ENCODE assay signal across 25 cellular contexts in genomic region chr5:128470663-128471062, GRCh38.
DNase-seq lines count a peak whose midpoint lies in the region; ATAC-seq and TF ChIP-seq lines count a peak whose summit lies in the region.
"Had no signal": no experiment of that assay in that cellular context is flagged by ENCODE, and none has a peak within 500 bp of the region (broad histone marks: within the 10 kb centered on the region; RNA-seq: fewer than 3 reads in every experiment).

No MANE protein-coding gene starts in this region.

- H3K9me3 ChIP-seq in adipocyte (ENCODE audit: control insufficient read depth, low read length) (no peaks in the 10 kb centered on the region), trophoblast cell (ENCODE audit: insufficient read depth, low read depth, low read length) (no peaks in the 10 kb centered on the region)
- H3K9me3 ChIP-seq: BLaER1, tibial artery had no signal

- H4K12ac ChIP-seq in trophoblast cell (ENCODE audit: low read depth, low read length), result no peak overlapping the region

- no peak overlapping the region for H3K4ac ChIP-seq in trophoblast cell (ENCODE audit: low read depth, low read length)

- H3K27me3 ChIP-seq in adipocyte (replicated peaks; ENCODE audit: control insufficient read depth, insufficient read depth, low read length), result no peaks in the 10 kb centered on the region
- no peaks in the 10 kb centered on the region for H3K27me3 ChIP-seq in trophoblast cell (ENCODE audit: insufficient read depth, low read length)
- H3K27me3 ChIP-seq: BLaER1, tibial artery had no signal

- H3K4me1 ChIP-seq in adipocyte (ENCODE audit: control insufficient read depth, insufficient read depth, low read length) (peaks cover 51% of the 10 kb centered on the region), trophoblast cell (ENCODE audit: control insufficient read depth in 1 of 2, insufficient read depth in 2 of 2, low read length in 2 of 2) (no peaks in the 10 kb centered on the region)
- H3K4me1 ChIP-seq: BLaER1, tibial artery had no signal

- DNase-seq in HCEC 1CT, result peak; percentile 55
- peak; percentile 67 for DNase-seq in adipocyte (ENCODE audit: low read depth)
- DNase-seq in fibroblast of mammary gland (ENCODE audit: low read depth), result peak; percentile 11
- DNase-seq in trophoblast cell, result peak; percentile 64 to 96
- DNase-seq in natural killer cell, result no peak
- no peak for DNase-seq in iPS-NIHi7 (ENCODE audit: extremely low spot score)
- DNase-seq: activated CD4-positive, alpha-beta T cell treated with anti-CD3 and anti-CD28 coated beads, Interleukin-2, amount 50 U/mL, for 4 hours; activated CD4-positive, CD25-positive, alpha-beta regulatory T cell; activated naive CD4-positive, alpha-beta T cell treated with anti-CD3 and anti-CD28 coated beads for 36 hours; central memory CD4-positive, alpha-beta T cell; DMS53; GF-D8; head of caudate nucleus; kidney glomerular epithelial cell; NCI-H1436; NCI-H2081 treated with DMSO at 0.1 percent for 48 hours; NCI-H446; NCI-H82; T-helper 1 cell; tibial artery had no signal

- no peak overlapping the region for H2AK5ac ChIP-seq in trophoblast cell (ENCODE audit: low read length)

- H3K4me3 ChIP-seq in adipocyte (ENCODE audit: low read length), result no peak overlapping the region
- H3K4me3 ChIP-seq in fibroblast of mammary gland (ENCODE audit: control insufficient read depth, low read depth, low read length), result no peak overlapping the region
- no peak overlapping the region for H3K4me3 ChIP-seq in trophoblast cell (ENCODE audit: low read depth, low read length)
- H3K4me3 ChIP-seq: BLaER1, lung, skin epidermis, tibial artery had no signal

- H3K27me3 Mint-ChIP-seq in natural killer cell (ENCODE audit: low read depth in 2 of 2), result no peaks in the 10 kb centered on the region

- H3K36me3 Mint-ChIP-seq in natural killer cell, result no peaks in the 10 kb centered on the region

- no CpG with 5 or more reads among the region's 1 CpG for WGBS in trophoblast cell (ENCODE audit: extremely low coverage, insufficient coverage, insufficient read length)

- H3K9ac ChIP-seq in adipocyte (ENCODE audit: low read length), result no peak overlapping the region
- no peak overlapping the region for H3K9ac ChIP-seq in trophoblast cell (ENCODE audit: low read length)
- H3K9ac ChIP-seq: BLaER1 had no signal

- H3K4me3 Mint-ChIP-seq in natural killer cell, result no peak overlapping the region
- H3K4me3 Mint-ChIP-seq: activated naive CD4-positive, alpha-beta T cell treated with anti-CD3 and anti-CD28 coated beads for 36 hours had no signal

- H3K79me2 ChIP-seq in trophoblast cell (ENCODE audit: control insufficient read depth, insufficient read depth, low read length, poor library complexity), result no peaks in the 10 kb centered on the region

- H4K91ac ChIP-seq in trophoblast cell (ENCODE audit: low read depth, low read length), result no peak overlapping the region

- H2BK5ac ChIP-seq in trophoblast cell (ENCODE audit: low read depth, low read length, poor library complexity), result no peak overlapping the region

- no peak overlapping the region for H3K27ac ChIP-seq in trophoblast cell (ENCODE audit: low read depth, low read length)
- H3K27ac ChIP-seq: BLaER1, skin epidermis, tibial artery had no signal

- no peak overlapping the region for H4K8ac ChIP-seq in trophoblast cell (ENCODE audit: low read depth, low read length)

- intact Hi-C loops in natural killer cell (cut with micrococcal nuclease), result no loop called here

- no peak for ATAC-seq in natural killer cell
- no peak for ATAC-seq in HG02763 (IDR thresholded peaks at IDR 0.05; ENCODE audit: unreplicated experiment)
- ATAC-seq: HCT116 had no signal

- no peak overlapping the region for H3K27ac Mint-ChIP-seq in natural killer cell
- H3K27ac Mint-ChIP-seq: activated naive CD4-positive, alpha-beta T cell treated with anti-CD3 and anti-CD28 coated beads for 36 hours had no signal

- peaks cover 12 to 15% of the 10 kb centered on the region in 2 donors for H3K9me3 Mint-ChIP-seq in natural killer cell
- H3K9me3 Mint-ChIP-seq: activated naive CD4-positive, alpha-beta T cell treated with anti-CD3 and anti-CD28 coated beads for 36 hours had no signal

- no peak overlapping the region for H2BK120ac ChIP-seq in trophoblast cell (ENCODE audit: insufficient read depth, low read length, poor library complexity)

- no peak overlapping the region for H3K14ac ChIP-seq in trophoblast cell (ENCODE audit: low read length)

- no peaks in the 10 kb centered on the region for H3K4me1 Mint-ChIP-seq in natural killer cell

- no peak for TF ChIP-seq CTCF in fibroblast of mammary gland (conservative IDR thresholded peaks at IDR 0.05; ENCODE audit: control insufficient read depth, insufficient read depth, low read depth, low read length)
- TF ChIP-seq CTCF in natural killer cell (IDR thresholded peaks at IDR 0.05), result no peak

- H3K18ac ChIP-seq in trophoblast cell (ENCODE audit: low read length), result no peak overlapping the region

- H3K4me2 ChIP-seq in trophoblast cell (ENCODE audit: low read length), result no peak overlapping the region
- H3K4me2 ChIP-seq: BLaER1 had no signal

- H3K23ac ChIP-seq in trophoblast cell (ENCODE audit: low read length), result no peak overlapping the region

- H2AFZ ChIP-seq in trophoblast cell (ENCODE audit: insufficient read depth, low read length, poor library complexity), result no peak overlapping the region

- peaks cover 84% of the 10 kb centered on the region for H3K36me3 ChIP-seq in adipocyte (ENCODE audit: control insufficient read depth, insufficient read depth, low read length, severe bottlenecking)
- H3K36me3 ChIP-seq in trophoblast cell (ENCODE audit: control insufficient read depth in 1 of 2, insufficient read depth in 2 of 2, low read length in 2 of 2), result no peaks in the 10 kb centered on the region
- H3K36me3 ChIP-seq: BLaER1, tibial artery had no signal

- H3K79me1 ChIP-seq in trophoblast cell (ENCODE audit: low read length), result no peaks in the 10 kb centered on the region

- no peak overlapping the region for H2BK12ac ChIP-seq in trophoblast cell (ENCODE audit: low read length)

Comparison
In these comparisons a context has a peak if more than half of its experiments do, and no peak if none do; other contexts are left out.
1. DNase-seq: peak in HCEC 1CT (single experiment), adipocyte (single experiment), fibroblast of mammary gland (single experiment) and trophoblast cell (2 of 2); none in natural killer cell (single experiment) and iPS-NIHi7 (single experiment).